ENCODE assay signal across 8 cellular contexts in genomic region chr7:136405931-136406777, GRCh38.
DNase-seq lines count a peak whose midpoint lies in the region; ATAC-seq and TF ChIP-seq lines count a peak whose summit lies in the region.

No MANE protein-coding gene starts in this region.

- intact Hi-C loops in natural killer cell (cut with micrococcal nuclease): no loop called here

- H3K27ac Mint-ChIP-seq in natural killer cell: no peak overlapping the region
- H3K27ac Mint-ChIP-seq in natural killer cell treated with Interleukin-12 subunit alpha and Interleukin-12 subunit beta and Interleukin-15 and Interleukin-18, amount 100 ng/mL, for 72 hours: no peak overlapping the region
- H3K27ac Mint-ChIP-seq in stimulated activated memory B cell treated with anti-CD40 and anti-IgM and Interleukin-4, amounts not matched to agents 10 μg/mL and 1 μg/mL and 100 μg/mL, for 72 hours: no peak overlapping the region

- H3K4me1 Mint-ChIP-seq in natural killer cell: peaks cover 8% of the 10 kb centered on the region in 2 donors
- peaks cover 0 to 7% of the 10 kb centered on the region in 2 donors for H3K4me1 Mint-ChIP-seq in natural killer cell treated with Interleukin-12 subunit alpha and Interleukin-12 subunit beta and Interleukin-15 and Interleukin-18, amount 100 ng/mL, for 72 hours (ENCODE audit: low read depth in 2 of 2)
- peaks cover 12% of the 10 kb centered on the region for H3K4me1 Mint-ChIP-seq in stimulated activated memory B cell treated with anti-CD40 and anti-IgM and Interleukin-4, amounts not matched to agents 10 μg/mL and 1 μg/mL and 100 μg/mL, for 72 hours

- H3K9me3 Mint-ChIP-seq in natural killer cell: peaks cover 0 to 2% of the 10 kb centered on the region in 2 donors
- H3K9me3 Mint-ChIP-seq in natural killer cell treated with Interleukin-12 subunit alpha and Interleukin-12 subunit beta and Interleukin-15 and Interleukin-18, amount 100 ng/mL, for 72 hours: no peaks in the 10 kb centered on the region
- no peaks in the 10 kb centered on the region for H3K9me3 Mint-ChIP-seq in stimulated activated memory B cell treated with anti-CD40 and anti-IgM and Interleukin-4, amounts not matched to agents 10 μg/mL and 1 μg/mL and 100 μg/mL, for 72 hours

- TF ChIP-seq CTCF in natural killer cell (IDR thresholded peaks at IDR 0.05): peak; percentile 66

- H3K36me3 Mint-ChIP-seq in natural killer cell: no peaks in the 10 kb centered on the region
- H3K36me3 Mint-ChIP-seq in natural killer cell treated with Interleukin-12 subunit alpha and Interleukin-12 subunit beta and Interleukin-15 and Interleukin-18, amount 100 ng/mL, for 72 hours: no peaks in the 10 kb centered on the region
- H3K36me3 Mint-ChIP-seq in stimulated activated memory B cell treated with anti-CD40 and anti-IgM and Interleukin-4, amounts not matched to agents 10 μg/mL and 1 μg/mL and 100 μg/mL, for 72 hours: no peaks in the 10 kb centered on the region

- DNase-seq in natural killer cell (no peak), HuH-7 (ENCODE audit: low spot score) (peak; percentile 42), OCI-M1 (lab: John Stamatoyannopoulos, UW) (peak; percentile 54), cerebellar cortex (ENCODE audit: low spot score) (peak; percentile 77), kidney glomerular epithelial cell (lab: John Stamatoyannopoulos, UW) (peak; percentile 64)
- no peak for DNase-seq in natural killer cell treated with Interleukin-12 subunit alpha and Interleukin-12 subunit beta and Interleukin-15 and Interleukin-18, amount 100 ng/mL, for 72 hours (ENCODE audit: low spot score)

- ATAC-seq in natural killer cell: peak in 2 of 3 donors; percentile 66 to 73
- ATAC-seq in natural killer cell treated with Interleukin-12 subunit alpha and Interleukin-12 subunit beta and Interleukin-15 and Interleukin-18, amount 100 ng/mL, for 72 hours: no peak
- ATAC-seq in GM21825 (IDR thresholded peaks at IDR 0.05; ENCODE audit: unreplicated experiment): peak; percentile 95
- peak; percentile 67 for ATAC-seq in stimulated activated memory B cell treated with anti-CD40 and anti-IgM and Interleukin-4, amounts not matched to agents 10 μg/mL and 1 μg/mL and 100 μg/mL, for 72 hours

- H3K27me3 Mint-ChIP-seq in natural killer cell (ENCODE audit: low read depth in 2 of 2): no peaks in the 10 kb centered on the region
- no peaks in the 10 kb centered on the region for H3K27me3 Mint-ChIP-seq in natural killer cell treated with Interleukin-12 subunit alpha and Interleukin-12 subunit beta and Interleukin-15 and Interleukin-18, amount 100 ng/mL, for 72 hours
- H3K27me3 Mint-ChIP-seq in stimulated activated memory B cell treated with anti-CD40 and anti-IgM and Interleukin-4, amounts not matched to agents 10 μg/mL and 1 μg/mL and 100 μg/mL, for 72 hours: no peaks in the 10 kb centered on the region

- no peak overlapping the region for H3K4me3 Mint-ChIP-seq in natural killer cell
- no peak overlapping the region for H3K4me3 Mint-ChIP-seq in natural killer cell treated with Interleukin-12 subunit alpha and Interleukin-12 subunit beta and Interleukin-15 and Interleukin-18, amount 100 ng/mL, for 72 hours
- no peak overlapping the region for H3K4me3 Mint-ChIP-seq in stimulated activated memory B cell treated with anti-CD40 and anti-IgM and Interleukin-4, amounts not matched to agents 10 μg/mL and 1 μg/mL and 100 μg/mL, for 72 hours

Comparison
In these comparisons a context has a peak if more than half of its experiments do, and no peak if none do; other contexts are left out.
1. ATAC-seq: peak in natural killer cell (2 of 3), GM21825 (single experiment) and stimulated activated memory B cell treated with anti-CD40 and anti-IgM and Interleukin-4, amounts not matched to agents 10 μg/mL and 1 μg/mL and 100 μg/mL, for 72 hours (single experiment); none in natural killer cell treated with Interleukin-12 subunit alpha and Interleukin-12 subunit beta and Interleukin-15 and Interleukin-18, amount 100 ng/mL, for 72 hours (0 of 2).
2. DNase-seq: peak in HuH-7 (single experiment), OCI-M1 (single experiment), cerebellar cortex (single experiment) and kidney glomerular epithelial cell (single experiment); none in natural killer cell (single experiment) and natural killer cell treated with Interleukin-12 subunit alpha and Interleukin-12 subunit beta and Interleukin-15 and Interleukin-18, amount 100 ng/mL, for 72 hours (single experiment).